ENCODE assay signal across 13 cellular contexts in the genomic region with DNA sequence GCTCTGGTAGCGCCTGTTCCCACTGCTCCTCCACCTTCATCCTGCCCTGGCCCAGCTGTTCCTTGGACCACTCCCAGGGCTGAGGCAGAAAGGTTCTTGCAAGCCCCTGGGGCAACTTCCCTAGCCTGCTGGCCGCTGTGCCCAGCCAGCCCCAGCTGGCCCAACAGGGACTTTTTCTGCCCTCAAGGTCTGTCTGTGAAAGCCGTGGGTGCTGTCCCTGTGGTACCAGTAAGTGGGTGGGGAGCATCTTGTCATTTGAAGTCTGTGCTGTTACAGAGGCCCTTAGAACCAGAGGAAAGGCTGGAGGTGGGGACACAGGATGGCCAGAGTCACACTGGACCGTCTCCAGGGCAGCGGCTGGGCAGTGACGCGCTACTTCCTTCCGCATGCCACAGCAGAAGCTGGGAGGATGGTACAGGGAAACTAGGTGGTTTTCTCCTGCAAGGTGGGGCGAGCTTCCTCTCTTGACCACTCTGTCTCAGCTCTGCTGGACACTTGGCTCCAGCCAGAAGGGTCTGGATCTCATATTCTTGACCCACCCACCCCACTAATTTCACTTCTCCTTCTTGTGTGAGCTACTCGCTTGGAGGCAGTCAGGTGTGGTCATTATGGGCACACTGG.
DNase-seq lines count a peak whose midpoint lies in the region; ATAC-seq and TF ChIP-seq lines count a peak whose summit lies in the region.
"Had no signal": no experiment of that assay in that cellular context is flagged by ENCODE, and none has a peak within 500 bp of the region (broad histone marks: within the 10 kb centered on the region; RNA-seq: fewer than 3 reads in every experiment).

No MANE protein-coding gene starts in this region.

- CTCF ChIA-PET in GM10248 (lab: Yijun Ruan, JAX): interaction anchor here (1.0 to 1.4 kb wide), 6 partner anchors 9 to 137 kb away, joined by 3 to 6 read pairs (median 4); no protein-coding TSS in a partner anchor
- CTCF ChIA-PET in activated B cell treated with CpG ODN at 0.5 μM for 24 hours (lab: Charles Lee): interaction anchor here (1.2 to 1.3 kb wide), 2 partner anchors 85 to 137 kb away, joined by 3 to 4 read pairs; no protein-coding TSS in a partner anchor

- no peaks in the 10 kb centered on the region for H3K27me3 Mint-ChIP-seq in activated B cell treated with CpG ODN at 0.5 μM for 24 hours
- peaks cover 0 to 3% (median under 1%) of the 10 kb centered on the region in 3 donors for H3K27me3 Mint-ChIP-seq in immature natural killer cell (ENCODE audit: low read depth in 3 of 3)
- H3K27me3 Mint-ChIP-seq in T-helper 2 cell treated with Interferon-gamma antibody and Interleukin-4, amounts not matched to agents 5 μg/mL and 100 μg/mL, for 36 hours (ENCODE audit: low read depth): no peaks in the 10 kb centered on the region
- H3K27me3 Mint-ChIP-seq: activated CD4-positive, alpha-beta T cell treated with anti-CD3 and anti-CD28 coated beads, Interleukin-2, amount 10 ng/mL, durations not matched to agents 7 days and 5 days; activated naive CD8-positive, alpha-beta T cell treated with anti-CD3 and anti-CD28 coated beads, Interleukin-2, amount 50 U/mL, for 24 hours had no signal

- H3K27ac Mint-ChIP-seq in activated B cell treated with CpG ODN at 0.5 μM for 24 hours: peak overlapping the region; percentile 85
- peak overlapping the region; percentile 65 to 93 (median 91) for H3K27ac Mint-ChIP-seq in immature natural killer cell
- H3K27ac Mint-ChIP-seq in T-helper 2 cell treated with Interferon-gamma antibody and Interleukin-4, amounts not matched to agents 5 μg/mL and 100 μg/mL, for 36 hours: no peak overlapping the region
- H3K27ac Mint-ChIP-seq: activated CD4-positive, alpha-beta T cell treated with anti-CD3 and anti-CD28 coated beads, Interleukin-2, amount 10 ng/mL, durations not matched to agents 7 days and 5 days; activated naive CD8-positive, alpha-beta T cell treated with anti-CD3 and anti-CD28 coated beads, Interleukin-2, amount 50 U/mL, for 24 hours had no signal

- no peak for TF ChIP-seq CTCF in GM10248 (IDR thresholded peaks at IDR 0.05; ENCODE audit: control extremely low read depth, extremely low read depth, low read depth, missing control alignments)
- no peak for TF ChIP-seq CTCF in activated B cell treated with CpG ODN at 0.5 μM for 24 hours (IDR thresholded peaks at IDR 0.05)

- ATAC-seq in activated B cell treated with CpG ODN at 0.5 μM for 24 hours (ENCODE audit: low read depth) (peak; percentile 22), sciatic nerve (peak; percentile 79), HG02678 (IDR thresholded peaks at IDR 0.05; ENCODE audit: unreplicated experiment) (no peak)
- ATAC-seq: activated naive CD8-positive, alpha-beta T cell treated with anti-CD3 and anti-CD28 coated beads, Interleukin-2, amount 50 U/mL, for 24 hours had no signal

- peak; percentile 45 for DNase-seq in GM10248 (ENCODE audit: extremely low spot score)
- no peak for DNase-seq in activated B cell treated with CpG ODN at 0.5 μM for 24 hours
- DNase-seq in immature natural killer cell: peak; percentile 42 to 47 (median 45)
- DNase-seq in sciatic nerve (ENCODE audit: low spot score): no peak
- no peak for DNase-seq in NCI-H1417 treated with DMSO at 0.1 percent for 48 hours (lab: John Stamatoyannopoulos, UW)
- DNase-seq in T-helper 2 cell treated with Interferon-gamma antibody and Interleukin-4, amounts not matched to agents 5 μg/mL and 100 μg/mL, for 36 hours (ENCODE audit: low spot score): no peak
- no peak for DNase-seq in D341Med (ENCODE audit: low spot score)
- DNase-seq: activated CD4-positive, alpha-beta T cell treated with anti-CD3 and anti-CD28 coated beads, Interleukin-2, amount 10 ng/mL, durations not matched to agents 7 days and 5 days; activated naive CD8-positive, alpha-beta T cell treated with anti-CD3 and anti-CD28 coated beads, Interleukin-2, amount 50 U/mL, for 24 hours; erythroblast; HCEC 1CT; NCI-H146 had no signal

- no peaks in the 10 kb centered on the region for H3K9me3 Mint-ChIP-seq in activated B cell treated with CpG ODN at 0.5 μM for 24 hours
- no peaks in the 10 kb centered on the region for H3K9me3 Mint-ChIP-seq in immature natural killer cell
- H3K9me3 Mint-ChIP-seq in T-helper 2 cell treated with Interferon-gamma antibody and Interleukin-4, amounts not matched to agents 5 μg/mL and 100 μg/mL, for 36 hours: no peaks in the 10 kb centered on the region
- H3K9me3 Mint-ChIP-seq: activated CD4-positive, alpha-beta T cell treated with anti-CD3 and anti-CD28 coated beads, Interleukin-2, amount 10 ng/mL, durations not matched to agents 7 days and 5 days; activated naive CD8-positive, alpha-beta T cell treated with anti-CD3 and anti-CD28 coated beads, Interleukin-2, amount 50 U/mL, for 24 hours had no signal

- H3K36me3 Mint-ChIP-seq in activated B cell treated with CpG ODN at 0.5 μM for 24 hours (ENCODE audit: low read depth): peaks cover 79% of the 10 kb centered on the region
- H3K36me3 Mint-ChIP-seq in immature natural killer cell: peaks cover 7 to 36% (median 18%) of the 10 kb centered on the region in 3 donors
- H3K36me3 Mint-ChIP-seq in T-helper 2 cell treated with Interferon-gamma antibody and Interleukin-4, amounts not matched to agents 5 μg/mL and 100 μg/mL, for 36 hours (ENCODE audit: low read depth): no peaks in the 10 kb centered on the region

- peak overlapping the region; percentile 38 for H3K4me3 Mint-ChIP-seq in activated B cell treated with CpG ODN at 0.5 μM for 24 hours
- H3K4me3 Mint-ChIP-seq in immature natural killer cell: peak overlapping the region; percentile 23 to 57 (median 33)
- H3K4me3 Mint-ChIP-seq in T-helper 2 cell treated with Interferon-gamma antibody and Interleukin-4, amounts not matched to agents 5 μg/mL and 100 μg/mL, for 36 hours: no peak overlapping the region
- H3K4me3 Mint-ChIP-seq: activated CD4-positive, alpha-beta T cell treated with anti-CD3 and anti-CD28 coated beads, Interleukin-2, amount 10 ng/mL, durations not matched to agents 7 days and 5 days; activated naive CD8-positive, alpha-beta T cell treated with anti-CD3 and anti-CD28 coated beads, Interleukin-2, amount 50 U/mL, for 24 hours had no signal

- POLR2A ChIA-PET in GM10248 (lab: Yijun Ruan, JAX) (interaction anchor here (0.6 kb wide), 1 partner anchor 27 kb away, joined by 3 read pairs; no protein-coding TSS in a partner anchor), activated B cell treated with CpG ODN at 0.5 μM for 24 hours (lab: Charles Lee) (interaction anchor here (0.9 to 2.4 kb wide), 12 partner anchors 9 to 127 kb away, joined by 3 to 12 read pairs (median 4); partner anchors contain the start of gene PLCG2)

- intact Hi-C loops in activated B cell treated with CpG ODN at 0.5 μM for 24 hours (cut with micrococcal nuclease): loop anchor here (10.0 kb wide), 1 partner anchor 862 kb away; the partner anchor contains the start of genes CENPN and CMC2
- intact Hi-C loops in sciatic nerve (cut with DNase I): no loop called here

- H3K4me1 Mint-ChIP-seq in activated B cell treated with CpG ODN at 0.5 μM for 24 hours (peaks cover 70% of the 10 kb centered on the region), immature natural killer cell (peaks cover 44 to 78% of the 10 kb centered on the region in 2 donors)
- no peaks in the 10 kb centered on the region for H3K4me1 Mint-ChIP-seq in T-helper 2 cell treated with Interferon-gamma antibody and Interleukin-4, amounts not matched to agents 5 μg/mL and 100 μg/mL, for 36 hours (ENCODE audit: low read depth)
- H3K4me1 Mint-ChIP-seq: activated CD4-positive, alpha-beta T cell treated with anti-CD3 and anti-CD28 coated beads, Interleukin-2, amount 10 ng/mL, durations not matched to agents 7 days and 5 days had no signal

Comparison
In these comparisons a context has a peak if more than half of its experiments do, and no peak if none do; other contexts are left out.
1. DNase-seq: peak in GM10248 (single experiment) and immature natural killer cell (3 of 3); none in activated B cell treated with CpG ODN at 0.5 μM for 24 hours (single experiment), sciatic nerve (single experiment), NCI-H1417 treated with DMSO at 0.1 percent for 48 hours (single experiment), T-helper 2 cell treated with Interferon-gamma antibody and Interleukin-4, amounts not matched to agents 5 μg/mL and 100 μg/mL, for 36 hours (single experiment) and D341Med (single experiment).